8 cellular contexts compared by ENCODE assay signal in the genomic region with DNA sequence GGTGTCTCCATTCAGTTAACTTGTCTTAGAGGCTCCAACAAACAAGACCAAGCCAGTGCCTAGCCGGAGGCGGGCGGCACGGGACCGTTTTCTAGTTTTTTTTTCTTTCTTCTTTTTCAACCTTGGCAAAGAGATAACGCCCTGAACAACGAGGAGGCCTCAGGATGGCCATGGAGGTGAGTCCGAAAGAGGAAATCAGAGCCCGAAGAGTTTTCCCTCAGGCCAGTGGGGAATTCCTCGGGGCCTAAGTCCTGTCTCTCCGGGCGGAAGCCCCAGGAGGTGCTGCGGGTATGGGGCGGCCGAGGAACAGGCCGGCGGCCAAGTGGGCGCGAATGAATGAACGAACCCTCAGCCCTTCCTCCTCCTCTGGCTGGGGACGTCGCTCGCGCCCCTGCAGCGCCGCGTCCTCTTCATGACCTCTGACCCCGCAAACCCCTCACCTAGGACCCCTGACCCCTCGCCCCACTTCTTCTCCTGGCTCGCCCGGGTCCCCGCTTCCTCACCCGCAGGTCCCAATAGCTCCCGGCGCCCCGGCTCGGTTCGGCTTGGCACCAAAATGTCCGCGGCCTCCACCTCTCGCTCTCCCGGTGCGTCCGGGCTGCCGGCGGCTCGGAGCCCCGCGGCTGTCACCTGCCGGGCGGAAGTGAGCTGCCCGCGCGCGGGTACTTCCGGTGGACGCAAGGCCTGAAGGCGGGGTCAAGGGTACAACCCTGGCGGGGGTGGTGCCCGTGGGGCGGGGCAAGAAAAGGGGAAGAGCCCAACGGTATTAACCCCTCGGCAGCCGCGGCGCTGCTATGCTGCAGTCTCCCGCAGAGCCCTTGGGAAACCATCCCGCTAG. TPM values are rescaled to one million over a fixed set of nuclear protein-coding genes. Genes with fewer than 3 reads are reported as not detected.
DNase-seq lines count a peak whose midpoint lies in the region; ATAC-seq and TF ChIP-seq lines count a peak whose summit lies in the region.

A gene (minus strand): TSS at position 650 of the 838 bp plus-strand sequence. CDS start 21,327 bp downstream, outside the sequence.

- 0 out of 2 replicates have a peak, but pooled peaks cover 2% of the 10 kb centered on the region for H3K27me3 Mint-ChIP-seq in HFFc6 (ENCODE audit: insufficient read depth)
- H3K27me3 Mint-ChIP-seq in activated naive CD4-positive, alpha-beta T cell treated with anti-CD3 and anti-CD28 coated beads, Interleukin-2, amount 10 ng/mL, durations not matched to agents 7 days and 5 days = peaks cover 4% of the 10 kb centered on the region

- H3K4me1 ChIP-seq in gastroesophageal sphincter (peaks cover 0 to 45% (median 18%) of the 10 kb centered on the region in 3 donors), neutrophil (ENCODE audit: control insufficient read depth in 1 of 2, insufficient read depth in 1 of 2, low read depth in 1 of 2, low read length in 1 of 2) (peaks cover 14 to 26% of the 10 kb centered on the region in 2 experiments)

- TF ChIP-seq EP300 in gastroesophageal sphincter (IDR thresholded peaks at IDR 0.05) = no peak

- WGBS in gastroesophageal sphincter (ENCODE audit: low coverage in 1 of 2), 2 donors = 0 to 5% methylated on average over 8 to 15 of the region's 68 CpGs

- H3K9ac ChIP-seq in SK-N-MC (ENCODE audit: insufficient read length) = peak within 1 kb of the TSS; percentile 76

- peak; percentile 98 for ATAC-seq in gastroesophageal sphincter

- H3K27ac Mint-ChIP-seq in HFFc6 = peak within 1 kb of the TSS; percentile 79
- peak within 1 kb of the TSS; percentile 89 for H3K27ac Mint-ChIP-seq in activated naive CD4-positive, alpha-beta T cell treated with anti-CD3 and anti-CD28 coated beads, Interleukin-2, amount 10 ng/mL, durations not matched to agents 7 days and 5 days

- peaks cover 38% of the 10 kb centered on the region for H3K4me1 Mint-ChIP-seq in HFFc6 (ENCODE audit: low read depth)
- H3K4me1 Mint-ChIP-seq in activated naive CD4-positive, alpha-beta T cell treated with anti-CD3 and anti-CD28 coated beads, Interleukin-2, amount 10 ng/mL, durations not matched to agents 7 days and 5 days = peaks cover 41% of the 10 kb centered on the region

- H3K27ac ChIP-seq in SK-N-MC (no peak within 1 kb of the TSS), gastroesophageal sphincter (peak within 1 kb of the TSS; percentile 13 to 92 (median 86)), neutrophil (peak within 1 kb of the TSS; percentile 85), substantia nigra (ENCODE audit: low read depth, low read length, poor library complexity, severe bottlenecking) (peak within 1 kb of the TSS; percentile 78)

- H3K9me3 ChIP-seq in SK-N-MC (ENCODE audit: low read depth, low read length) (no peaks in the 10 kb centered on the region), gastroesophageal sphincter (no peaks in the 10 kb centered on the region), neutrophil (no peaks in the 10 kb centered on the region)

- H3K27me3 ChIP-seq in gastroesophageal sphincter = no peaks in the 10 kb centered on the region
- H3K27me3 ChIP-seq in neutrophil = no peaks in the 10 kb centered on the region

- peak; percentile 98 for DNase-seq in GM03348 (ENCODE audit: low spot score)
- peak; percentile 79 for DNase-seq in HFFc6
- peak; percentile 94 for DNase-seq in NCI-H1048 (lab: John Stamatoyannopoulos, UW)
- no peak for DNase-seq in SK-N-MC (ENCODE audit: low read depth, low spot score)
- DNase-seq in activated naive CD4-positive, alpha-beta T cell treated with anti-CD3 and anti-CD28 coated beads, Interleukin-2, amount 10 ng/mL, durations not matched to agents 7 days and 5 days = peak; percentile 97
- peak; percentile 36 to 95 (median 81) for DNase-seq in substantia nigra (lab: John Stamatoyannopoulos, UW)

- peak within 1 kb of the TSS; percentile 92 for H3K4me3 Mint-ChIP-seq in HFFc6
- H3K4me3 Mint-ChIP-seq in activated naive CD4-positive, alpha-beta T cell treated with anti-CD3 and anti-CD28 coated beads, Interleukin-2, amount 10 ng/mL, durations not matched to agents 7 days and 5 days = peak within 1 kb of the TSS; percentile 89

- H3K36me3 ChIP-seq in SK-N-MC (ENCODE audit: insufficient read depth, low read length) = no peaks in the 10 kb centered on the region
- peaks cover 0 to 20% of the 10 kb centered on the region in 2 donors for H3K36me3 ChIP-seq in gastroesophageal sphincter
- H3K36me3 ChIP-seq in neutrophil = no peaks in the 10 kb centered on the region

- no peaks in the 10 kb centered on the region for H3K9me3 Mint-ChIP-seq in HFFc6
- no peaks in the 10 kb centered on the region for H3K9me3 Mint-ChIP-seq in activated naive CD4-positive, alpha-beta T cell treated with anti-CD3 and anti-CD28 coated beads, Interleukin-2, amount 10 ng/mL, durations not matched to agents 7 days and 5 days

- H3K4me3 ChIP-seq in SK-N-MC (peak within 1 kb of the TSS; percentile 97), gastroesophageal sphincter (peak within 1 kb of the TSS; percentile 42 to 73), neutrophil (ENCODE audit: low read depth in 1 of 2, low read length in 1 of 2) (peak within 1 kb of the TSS; percentile 74 to 84)

- CTCF ChIA-PET in activated naive CD4-positive, alpha-beta T cell treated with anti-CD3 and anti-CD28 coated beads, Interleukin-2, amount 10 ng/mL, durations not matched to agents 7 days and 5 days (lab: Charles Lee) = no interaction called here

- no peak; the same call in 1 of the 2 replicates for TF ChIP-seq CTCF in HFFc6 (IDR thresholded peaks at IDR 0.05)
- TF ChIP-seq CTCF in gastroesophageal sphincter (IDR thresholded peaks at IDR 0.05) = no peak
- TF ChIP-seq CTCF in neutrophil (IDR thresholded peaks at IDR 0.05) = peak; percentile 57

- peak; percentile 41 to 50 for TF ChIP-seq POLR2A in gastroesophageal sphincter (IDR thresholded peaks at IDR 0.05)

- peaks cover 4% of the 10 kb centered on the region; the same call in 1 of the 2 replicates for H3K36me3 Mint-ChIP-seq in HFFc6 (ENCODE audit: low read depth)
- H3K36me3 Mint-ChIP-seq in activated naive CD4-positive, alpha-beta T cell treated with anti-CD3 and anti-CD28 coated beads, Interleukin-2, amount 10 ng/mL, durations not matched to agents 7 days and 5 days = peaks cover 6% of the 10 kb centered on the region

RNA-seq across cellular contexts. Expression of the gene that starts here (rescaled TPM):
- 100 to 1,000 TPM in 1 of 6 experiments, 10 to 100 TPM in 5; 89.1 to 101 (median 89.9) TPM for total RNA-seq in HFFc6 (2021; fragmentation: NEBNext Ultra II Directional; extraction: Animal tissue kit (Norgen Biotek cat#: 25700))
- 10 to 100 TPM; 50.9 to 74.1 (median 55.8) TPM for total RNA-seq in gastroesophageal sphincter
